ENCODE assay signal across 8 cellular contexts in genomic region chr20:31716818-31717477, GRCh38. TPM values are rescaled to one million over a fixed set of nuclear protein-coding genes. Genes with fewer than 3 reads are reported as not detected.
DNase-seq lines count a peak whose midpoint lies in the region; ATAC-seq, FAIRE-seq and TF ChIP-seq lines count a peak whose summit lies in the region.

No MANE protein-coding gene starts in this region.

- H3K27me3 ChIP-seq in Loucy (ENCODE audit: insufficient read depth, low read length, poor library complexity, severe bottlenecking): no peaks in the 10 kb centered on the region
- H3K27me3 ChIP-seq in endothelial cell of umbilical vein (ENCODE audit: control insufficient read depth in 2 of 2, insufficient read depth in 2 of 2, low read length in 2 of 2): no peaks in the 10 kb centered on the region

- TF ChIP-seq POLR2A in endothelial cell of umbilical vein (IDR thresholded peaks at IDR 0.05; ENCODE audit: low read depth, low read length): peak; percentile 15

- H3K79me2 ChIP-seq in Loucy (ENCODE audit: insufficient read depth, low read length) (peaks cover 100% of the 10 kb centered on the region), endothelial cell of umbilical vein (ENCODE audit: control insufficient read depth, insufficient read depth, low read length) (peaks cover 82% of the 10 kb centered on the region)

- CTCF ChIA-PET in endothelial cell of umbilical vein (lab: Charles Lee): interaction anchor here (1.2 to 10.5 kb wide), 4 partner anchors 18 to 83 kb away, joined by 3 to 658 read pairs (median 8); partner anchors contain the start of gene TPX2

- peak; percentile 35 for FAIRE-seq in endothelial cell of umbilical vein (lab: Jason Lieb, UNC)

- H3K4me2 ChIP-seq in Loucy (ENCODE audit: low read depth, low read length, poor library complexity, severe bottlenecking): peak overlapping the region; percentile 98
- peak overlapping the region; percentile 66 for H3K4me2 ChIP-seq in endothelial cell of umbilical vein (ENCODE audit: insufficient read depth, low read length)

- no peaks in the 10 kb centered on the region for H3K9me1 ChIP-seq in endothelial cell of umbilical vein (replicated peaks; ENCODE audit: control insufficient read depth, extremely low read depth, insufficient read depth, low read length)

- no peak overlapping the region for H2AFZ ChIP-seq in Loucy (ENCODE audit: low read length)
- H2AFZ ChIP-seq in endothelial cell of umbilical vein (ENCODE audit: low read depth, low read length): no peak overlapping the region

- H3K9me2 ChIP-seq in Loucy (replicated peaks; ENCODE audit: low read depth, low read length): no peaks in the 10 kb centered on the region

- POLR2A ChIA-PET in endothelial cell of umbilical vein (lab: Charles Lee): interaction anchor here (0.5 to 0.7 kb wide), 2 partner anchors 18 to 28 kb away, joined by 3 to 4 read pairs; no protein-coding TSS in a partner anchor

- peak; percentile 4 for ATAC-seq in GM21367 (IDR thresholded peaks at IDR 0.05; ENCODE audit: unreplicated experiment)
- no peak for ATAC-seq in HG03469 (IDR thresholded peaks at IDR 0.05; ENCODE audit: unreplicated experiment)

- no peaks in the 10 kb centered on the region for H3K9me3 ChIP-seq in Loucy (ENCODE audit: insufficient read depth, low read depth, low read length)
- no peaks in the 10 kb centered on the region for H3K9me3 ChIP-seq in endothelial cell of umbilical vein (replicated peaks; ENCODE audit: control insufficient read depth, insufficient read depth, low read length)

- H4K20me1 ChIP-seq in Loucy (ENCODE audit: insufficient read depth, low read length, poor library complexity, severe bottlenecking): peaks cover 73% of the 10 kb centered on the region
- no peaks in the 10 kb centered on the region for H4K20me1 ChIP-seq in endothelial cell of umbilical vein (replicated peaks; ENCODE audit: control insufficient read depth, extremely low read depth, insufficient read depth, low read length)

- H3K4me1 ChIP-seq in Loucy (ENCODE audit: insufficient read depth, low read length, poor library complexity, severe bottlenecking) (peaks cover 83% of the 10 kb centered on the region), endothelial cell of umbilical vein (ENCODE audit: control insufficient read depth, extremely low read depth, insufficient read depth, low read length) (peaks cover 67% of the 10 kb centered on the region)

- H3K27ac ChIP-seq in endothelial cell of umbilical vein (ENCODE audit: insufficient read depth, low read depth, low read length) (peak overlapping the region; percentile 15), skin epidermis (peak overlapping the region in 19 of 21 experiments; percentile 2 to 96 (median 48))

- peak overlapping the region; percentile 62 for H3K4me3 ChIP-seq in Loucy (ENCODE audit: low read length, poor library complexity, severe bottlenecking)
- no peak overlapping the region for H3K4me3 ChIP-seq in endothelial cell of umbilical vein (replicated peaks in 1 of 3; ENCODE audit: insufficient read depth in 1 of 3, low read depth in 1 of 3, low read length in 3 of 3)
- H3K4me3 ChIP-seq in skin epidermis: peak overlapping the region in 1 of 7 experiments; percentile 2

- H3K9ac ChIP-seq in Loucy (ENCODE audit: low read depth, low read length, poor library complexity, severe bottlenecking) (peak overlapping the region; percentile 59), endothelial cell of umbilical vein (replicated peaks; ENCODE audit: extremely low read depth, insufficient read depth, low read length) (no peak overlapping the region)

- TF ChIP-seq CTCF in Loucy (conservative IDR thresholded peaks at IDR 0.05; ENCODE audit: low read length) (no peak), endothelial cell of umbilical vein (IDR thresholded peaks at IDR 0.05; ENCODE audit: extremely low read depth in 1 of 2, insufficient read depth in 1 of 2, low read depth in 1 of 2, low read length in 2 of 2) (no peak)

- no TSS peak for BruUV-seq in endothelial cell of umbilical vein (replicated peaks; lab: Mats Ljungman, UMichigan)

- no peaks in the 10 kb centered on the region for H3F3A ChIP-seq in Loucy (ENCODE audit: low read depth)

- intact Hi-C loops in endothelial cell of umbilical vein (cut with micrococcal nuclease): no loop called here

- dilution Hi-C loops in endothelial cell of umbilical vein (cut with MboI; ENCODE audit: extremely low pct_ligation_motif_present, low sequenced_read_pairs): no loop called here

- H3K36me3 ChIP-seq in Loucy (ENCODE audit: insufficient read depth, low read length) (peaks cover 12% of the 10 kb centered on the region; the same call in 1 of the 2 replicates), endothelial cell of umbilical vein (ENCODE audit: control insufficient read depth in 2 of 2, extremely low read depth in 1 of 2, insufficient read depth in 2 of 2, low read length in 2 of 2) (peaks cover 1 to 4% of the 10 kb centered on the region in 2 experiments)

- no peak for DNase-seq in endothelial cell of umbilical vein (ENCODE audit: low read depth, low spot score)
- no peak for DNase-seq in GM19238 (ENCODE audit: insufficient read length, low spot score)
- DNase-seq in DMS79 treated with DMSO at 0.1 percent for 48 hours (lab: John Stamatoyannopoulos, UW): no peak
- DNase-seq in NCI-H2171 (lab: John Stamatoyannopoulos, UW): no peak

TF ChIP-seq in endothelial cell of umbilical vein, 7 proteins besides CTCF, POLR2A, EP300 and RAD21:
- TF ChIP-seq POLR2AphosphoS5 (IDR thresholded peaks at IDR 0.05; ENCODE audit: insufficient read depth, low read depth, low read length) (no peak), EZH2 (IDR thresholded peaks at IDR 0.05; ENCODE audit: borderline replicate concordance, low read depth, low read length, severe bottlenecking) (no peak), JUN (IDR thresholded peaks at IDR 0.05; ENCODE audit: borderline replicate concordance, insufficient read depth, insufficient read length, low read depth) (no peak), FOS (IDR thresholded peaks at IDR 0.05; ENCODE audit: borderline replicate concordance, insufficient read depth, low read length) (no peak), MYC (IDR thresholded peaks at IDR 0.05; ENCODE audit: low read depth, low read length) (no peak), GATA2 (IDR thresholded peaks at IDR 0.05; ENCODE audit: insufficient read depth, insufficient read length, low read depth, low read length) (no peak)
- TF ChIP-seq, protein P1, sequence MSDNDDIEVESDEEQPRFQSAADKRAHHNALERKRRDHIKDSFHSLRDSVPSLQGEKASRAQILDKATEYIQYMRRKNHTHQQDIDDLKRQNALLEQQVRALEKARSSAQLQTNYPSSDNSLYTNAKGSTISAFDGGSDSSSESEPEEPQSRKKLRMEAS (IDR thresholded peaks at IDR 0.05; ENCODE audit: insufficient read depth, insufficient read length): no peak

RNA-seq across cellular contexts. Expression of gene BCL2L1, which starts 5.7 kb away (rescaled TPM):
- total RNA-seq in endothelial cell of umbilical vein: 101 and 105 TPM in 2 replicates
- 78.0 and 81.3 TPM in 2 replicates for polyA plus RNA-seq in endothelial cell of umbilical vein
- polyA plus RNA-seq in endothelial cell of umbilical vein (2011; cell fraction: cytosol; rRNA removed): 78.4 and 83.9 TPM in 2 replicates
- 42.9 and 43.5 TPM in 2 replicates for polyA plus RNA-seq in endothelial cell of umbilical vein (2011; cell fraction: nucleus; rRNA removed)
- polyA plus RNA-seq in endothelial cell of umbilical vein (2012): 74.2 and 97.0 TPM in 2 replicates
- polyA minus RNA-seq in endothelial cell of umbilical vein: 72.0 and 73.5 TPM in 2 replicates
- polyA minus RNA-seq in endothelial cell of umbilical vein (2011; cell fraction: cytosol; rRNA and poly(A)+ RNA removed): 22.6 TPM
- 27.9 and 30.0 TPM in 2 replicates for polyA minus RNA-seq in endothelial cell of umbilical vein (2011; cell fraction: nucleus; rRNA and poly(A)+ RNA removed)

RNA-seq across cellular contexts. Expression of gene TPX2, which starts 22.1 kb away (rescaled TPM):
- total RNA-seq in endothelial cell of umbilical vein: 112 and 114 TPM in 2 replicates
- 18.1 and 24.8 TPM in 2 replicates for polyA plus RNA-seq in endothelial cell of umbilical vein
- 39.5 and 43.6 TPM in 2 replicates for polyA plus RNA-seq in endothelial cell of umbilical vein (2011; cell fraction: cytosol; rRNA removed)
- 41.7 and 54.4 TPM in 2 replicates for polyA plus RNA-seq in endothelial cell of umbilical vein (2011; cell fraction: nucleus; rRNA removed)
- polyA plus RNA-seq in endothelial cell of umbilical vein (2012): 50.0 and 107 TPM in 2 replicates
- polyA minus RNA-seq in endothelial cell of umbilical vein: 27.3 and 29.8 TPM in 2 replicates
- 70.3 TPM for polyA minus RNA-seq in endothelial cell of umbilical vein (2011; cell fraction: cytosol; rRNA and poly(A)+ RNA removed)
- 22.2 and 35.1 TPM in 2 replicates for polyA minus RNA-seq in endothelial cell of umbilical vein (2011; cell fraction: nucleus; rRNA and poly(A)+ RNA removed)
